ENCODE assay signal across 7 cellular contexts in genomic region chr10:136465-136762, GRCh38. TPM values are rescaled to one million over a fixed set of nuclear protein-coding genes. Genes with fewer than 3 reads are reported as not detected.
DNase-seq lines count a peak whose midpoint lies in the region; ATAC-seq and TF ChIP-seq lines count a peak whose summit lies in the region.

No MANE protein-coding gene starts in this region.

- H3K23ac ChIP-seq in mesenchymal stem cell (ENCODE audit: low read length in 2 of 2): peak overlapping the region in 1 of 2 experiments; percentile 90

- WGBS in mesenchymal stem cell: 42% methylated on average over 10 of the region's 10 CpGs

- no peak overlapping the region for H2AFZ ChIP-seq in mesenchymal stem cell (ENCODE audit: low read depth, low read length)

- H3K27me3 ChIP-seq in brain microvascular endothelial cell (replicated peaks): no peaks in the 10 kb centered on the region
- no peaks in the 10 kb centered on the region for H3K27me3 ChIP-seq in mesenchymal stem cell (ENCODE audit: control insufficient read depth in 1 of 2, insufficient read depth in 1 of 2, low read length in 2 of 2)
- H3K27me3 ChIP-seq in vagina: no peaks in the 10 kb centered on the region

- peak overlapping the region in 1 of 2 experiments; percentile 82 for H3K14ac ChIP-seq in mesenchymal stem cell (ENCODE audit: low read length in 2 of 2)

- H4K91ac ChIP-seq in mesenchymal stem cell (ENCODE audit: low read length): no peak overlapping the region

- peak overlapping the region in 1 of 2 experiments; percentile 47 for H3K4ac ChIP-seq in mesenchymal stem cell (ENCODE audit: low read depth in 1 of 2, low read length in 2 of 2)

- H3K9me3 ChIP-seq in mesenchymal stem cell (ENCODE audit: control insufficient read depth, low read length): no peaks in the 10 kb centered on the region
- H3K9me3 ChIP-seq in vagina: no peaks in the 10 kb centered on the region

- H3K4me3 ChIP-seq in brain microvascular endothelial cell (ENCODE audit: low read depth, low read length) (peak overlapping the region; percentile 67), mesenchymal stem cell (ENCODE audit: insufficient read depth in 1 of 2, low read depth in 1 of 2, low read length in 2 of 2) (peak overlapping the region; percentile 93 to 99), vagina (peak overlapping the region; percentile 72)

- H3K79me1 ChIP-seq in mesenchymal stem cell (replicated peaks; ENCODE audit: low read length, poor library complexity, severe bottlenecking): no peaks in the 10 kb centered on the region

- H2BK15ac ChIP-seq in mesenchymal stem cell (ENCODE audit: low read depth, poor library complexity, severe bottlenecking): peak overlapping the region; percentile 71

- H3K9ac ChIP-seq in mesenchymal stem cell (ENCODE audit: low read length): peak overlapping the region; percentile 91

- peaks cover 13% of the 10 kb centered on the region for H3K4me1 ChIP-seq in mesenchymal stem cell (ENCODE audit: control insufficient read depth, insufficient read depth, low read depth, low read length)
- H3K4me1 ChIP-seq in vagina: peaks cover 52% of the 10 kb centered on the region

- intact Hi-C loops in vagina (cut with DNase I): no loop called here

- H3K36me3 ChIP-seq in brain microvascular endothelial cell (replicated peaks) (no peaks in the 10 kb centered on the region), mesenchymal stem cell (ENCODE audit: control insufficient read depth in 1 of 2, insufficient read depth in 2 of 2, low read depth in 1 of 2, low read length in 2 of 2) (no peaks in the 10 kb centered on the region), vagina (no peaks in the 10 kb centered on the region)

- TF ChIP-seq POLR2A in vagina (IDR thresholded peaks at IDR 0.05): no peak

- no peak overlapping the region for H4K8ac ChIP-seq in mesenchymal stem cell (ENCODE audit: low read length)

- in situ Hi-C loops in brain microvascular endothelial cell (cut with HindIII; ENCODE audit: low pct_ligation_motif_present, low sequenced_read_pairs): no loop called here

- H3K4me2 ChIP-seq in mesenchymal stem cell (ENCODE audit: low read length, poor library complexity, severe bottlenecking): peak overlapping the region; percentile 80

- H2AK5ac ChIP-seq in mesenchymal stem cell (ENCODE audit: low read length, severe bottlenecking): no peak overlapping the region

- H2BK120ac ChIP-seq in mesenchymal stem cell (ENCODE audit: low read depth, low read length): no peak overlapping the region

- TF ChIP-seq CTCF in brain microvascular endothelial cell (IDR thresholded peaks at IDR 0.05; ENCODE audit: low read depth, low read length, missing control alignments): no peak
- no peak for TF ChIP-seq CTCF in vagina (IDR thresholded peaks at IDR 0.05)

- H3K27ac ChIP-seq in brain microvascular endothelial cell: no peak overlapping the region
- H3K27ac ChIP-seq in mesenchymal stem cell (ENCODE audit: low read length, poor library complexity, severe bottlenecking): peak overlapping the region; percentile 37
- peak overlapping the region; percentile 97 for H3K27ac ChIP-seq in vagina

- peak overlapping the region in 1 of 2 experiments; percentile 64 for H2BK12ac ChIP-seq in mesenchymal stem cell (ENCODE audit: low read length in 2 of 2)

- no peak overlapping the region for H2BK5ac ChIP-seq in mesenchymal stem cell (ENCODE audit: low read depth, low read length, poor library complexity, severe bottlenecking)

- no peak for DNase-seq in brain microvascular endothelial cell
- no peak for DNase-seq in mesenchymal stem cell
- DNase-seq in vagina (ENCODE audit: extremely low spot score in 2 of 2): no peak
- no peak for DNase-seq in stimulated activated CD4-positive, alpha-beta T cell treated with anti-CD3 and anti-CD28 coated beads, Interleukin-2, amount 100 ng/mL, for 48 hours
- DNase-seq in activated CD4-positive, alpha-beta T cell treated with anti-CD3 and anti-CD28 coated beads for 48 hours: no peak

- H3K18ac ChIP-seq in mesenchymal stem cell (ENCODE audit: low read depth in 1 of 2, low read length in 2 of 2): peak overlapping the region; percentile 84 to 95

- ATAC-seq in GM19452 (IDR thresholded peaks at IDR 0.05; ENCODE audit: unreplicated experiment) (peak; percentile 7), HG03520 (IDR thresholded peaks at IDR 0.05; ENCODE audit: unreplicated experiment) (peak; percentile 0)

RNA-seq across cellular contexts. Expression of gene ZMYND11, which starts 1.2 kb away (rescaled TPM):
- 35.4 TPM for polyA plus RNA-seq in mesenchymal stem cell (2013, experiment 1 of 2)
- 35.2 TPM for polyA plus RNA-seq in mesenchymal stem cell (2013, experiment 2 of 2)
- total RNA-seq in vagina: 46.4 TPM
